In the genomic region with DNA sequence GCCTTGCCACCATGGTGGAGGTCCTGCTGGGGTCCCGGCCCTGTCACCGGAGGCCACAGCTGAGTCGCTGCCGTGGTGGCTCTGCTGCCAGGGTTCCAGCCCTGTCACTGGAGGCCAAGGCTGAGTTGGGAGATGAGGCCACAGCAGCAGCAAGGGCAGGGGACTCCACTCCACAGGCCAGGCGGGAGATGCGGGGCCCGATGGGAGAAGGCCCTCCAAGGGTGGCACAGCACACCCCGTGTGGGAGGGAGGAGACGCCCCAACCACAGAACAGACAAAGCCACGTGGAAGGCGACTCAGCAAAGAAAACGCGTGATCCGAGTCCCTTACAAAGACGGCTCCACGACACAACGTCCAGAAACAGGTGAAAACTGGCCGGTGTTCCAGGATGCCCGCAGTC, we compare ENCODE assay signal across 1 cellular context.
TF ChIP-seq lines count a peak whose summit lies in the region.

No MANE protein-coding gene starts in this region.

TF ChIP-seq in H1, 55 proteins besides CTCF, POLR2A, EP300 and RAD21 (continued from another document):
- TF ChIP-seq CTBP2 (IDR thresholded peaks at IDR 0.05; ENCODE audit: borderline replicate concordance, insufficient read depth, insufficient read length, low read length): no peak
- TF ChIP-seq CEBPB (IDR thresholded peaks at IDR 0.05; ENCODE audit: low read depth, low read length): no peak
- TF ChIP-seq RBBP5 (IDR thresholded peaks at IDR 0.05; ENCODE audit: borderline replicate concordance, low read depth, low read length): no peak
- no peak for TF ChIP-seq SP1 (IDR thresholded peaks at IDR 0.05; ENCODE audit: low read depth, low read length)
- no peak for TF ChIP-seq JUND (IDR thresholded peaks at IDR 0.05; ENCODE audit: low read length)
- TF ChIP-seq CREB1 (IDR thresholded peaks at IDR 0.05): no peak
- TF ChIP-seq YY1 (IDR thresholded peaks at IDR 0.05; ENCODE audit: low read depth, low read length): no peak
- TF ChIP-seq, protein P1, sequence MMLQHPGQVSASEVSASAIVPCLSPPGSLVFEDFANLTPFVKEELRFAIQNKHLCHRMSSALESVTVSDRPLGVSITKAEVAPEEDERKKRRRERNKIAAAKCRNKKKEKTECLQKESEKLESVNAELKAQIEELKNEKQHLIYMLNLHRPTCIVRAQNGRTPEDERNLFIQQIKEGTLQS (IDR thresholded peaks at IDR 0.05; ENCODE audit: insufficient read depth, low read depth, low read length): no peak
- no peak for TF ChIP-seq SP4 (IDR thresholded peaks at IDR 0.05; ENCODE audit: low read length)
- TF ChIP-seq, protein P2, sequence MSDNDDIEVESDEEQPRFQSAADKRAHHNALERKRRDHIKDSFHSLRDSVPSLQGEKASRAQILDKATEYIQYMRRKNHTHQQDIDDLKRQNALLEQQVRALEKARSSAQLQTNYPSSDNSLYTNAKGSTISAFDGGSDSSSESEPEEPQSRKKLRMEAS (IDR thresholded peaks at IDR 0.05): no peak
- TF ChIP-seq ZNF274 (IDR thresholded peaks at IDR 0.05; ENCODE audit: borderline replicate concordance, extremely low read depth, low read length): no peak
- TF ChIP-seq POLR2AphosphoS5 (IDR thresholded peaks at IDR 0.05; ENCODE audit: low read depth, low read length): no peak
- no peak for TF ChIP-seq SRF (IDR thresholded peaks at IDR 0.05; ENCODE audit: low read depth, low read length)
- TF ChIP-seq NRF1 (IDR thresholded peaks at IDR 0.05; ENCODE audit: low read depth, low read length): no peak
